Comparison of ENCODE assay signal across 8 cellular contexts in genomic region chr1:201468501-201468843, GRCh38. TPM values are rescaled to one million over a fixed set of nuclear protein-coding genes. Genes with fewer than 3 reads are reported as not detected.
DNase-seq lines count a peak whose midpoint lies in the region; ATAC-seq, FAIRE-seq and TF ChIP-seq lines count a peak whose summit lies in the region.

No MANE protein-coding gene starts in this region.

- no peaks in the 10 kb centered on the region for H3K79me2 ChIP-seq in MM.1S (ENCODE audit: low read length)

- H3K27ac ChIP-seq in MM.1S (ENCODE audit: low read length) (no peak overlapping the region), brain microvascular endothelial cell (peak overlapping the region; percentile 82), kidney (ENCODE audit: low read depth in 2 of 2, low read length in 2 of 2) (peak overlapping the region; percentile 74 to 85), suprapubic skin (peak overlapping the region; percentile 96)

- peak; percentile 38 for ATAC-seq in GM21529 (IDR thresholded peaks at IDR 0.05; ENCODE audit: unreplicated experiment)
- ATAC-seq in sciatic nerve, result no peak

- DNase-seq in GM10266 (ENCODE audit: extremely low spot score) (peak; percentile 65), MM.1S (peak; percentile 59), brain microvascular endothelial cell (no peak), kidney (peak; percentile 79), suprapubic skin (ENCODE audit: low spot score in 2 of 2) (no peak), sciatic nerve (ENCODE audit: low spot score) (no peak), SW 1271 (lab: John Stamatoyannopoulos, UW) (no peak)

- TF ChIP-seq POLR2A in suprapubic skin (IDR thresholded peaks at IDR 0.05), result no peak

- H3K9me2 ChIP-seq in MM.1S (replicated peaks; ENCODE audit: insufficient read depth, low read length), result no peaks in the 10 kb centered on the region

- FAIRE-seq in kidney (lab: Jason Lieb, UNC), result no peak

- in situ Hi-C loops in brain microvascular endothelial cell (cut with HindIII; ENCODE audit: low pct_ligation_motif_present, low sequenced_read_pairs), result no loop called here

- H3K4me3 ChIP-seq in MM.1S (ENCODE audit: low read length), result peak overlapping the region; percentile 64
- peak overlapping the region; percentile 84 for H3K4me3 ChIP-seq in brain microvascular endothelial cell (ENCODE audit: low read depth, low read length)
- peak overlapping the region; percentile 48 to 67 for H3K4me3 ChIP-seq in kidney (ENCODE audit: low read length in 2 of 2)
- H3K4me3 ChIP-seq in suprapubic skin, result peak overlapping the region; percentile 89

- no peak for TF ChIP-seq CTCF in GM10266 (IDR thresholded peaks at IDR 0.05; ENCODE audit: control insufficient read depth, insufficient read depth, low read depth, missing control alignments)
- TF ChIP-seq CTCF in MM.1S (IDR thresholded peaks at IDR 0.05; ENCODE audit: low read length), result no peak
- TF ChIP-seq CTCF in brain microvascular endothelial cell (IDR thresholded peaks at IDR 0.05; ENCODE audit: low read depth, low read length, missing control alignments), result no peak
- TF ChIP-seq CTCF in kidney (IDR thresholded peaks at IDR 0.05; ENCODE audit: borderline replicate concordance, extremely low read depth, insufficient read depth), result no peak
- no peak for TF ChIP-seq CTCF in suprapubic skin (IDR thresholded peaks at IDR 0.05)

- H4K20me1 ChIP-seq in MM.1S (ENCODE audit: insufficient read depth, low read length), result no peaks in the 10 kb centered on the region

- TF ChIP-seq EP300 in suprapubic skin (IDR thresholded peaks at IDR 0.05), result no peak

- H3K9me3 ChIP-seq in MM.1S (replicated peaks; ENCODE audit: insufficient read depth, low read length), result no peaks in the 10 kb centered on the region
- no peaks in the 10 kb centered on the region for H3K9me3 ChIP-seq in kidney (ENCODE audit: control insufficient read depth in 1 of 2, low read length in 2 of 2)
- H3K9me3 ChIP-seq in suprapubic skin, result no peaks in the 10 kb centered on the region

- H3K36me3 ChIP-seq in MM.1S (replicated peaks; ENCODE audit: insufficient read depth, low read length), result no peaks in the 10 kb centered on the region
- peaks cover 26% of the 10 kb centered on the region for H3K36me3 ChIP-seq in brain microvascular endothelial cell (replicated peaks)
- H3K36me3 ChIP-seq in kidney (ENCODE audit: control insufficient read depth in 1 of 2, insufficient read depth in 2 of 2, low read length in 2 of 2), result no peaks in the 10 kb centered on the region
- peaks cover 20% of the 10 kb centered on the region for H3K36me3 ChIP-seq in suprapubic skin

- H3K27me3 ChIP-seq in MM.1S (replicated peaks; ENCODE audit: insufficient read depth, low read length) (peaks cover 38% of the 10 kb centered on the region), brain microvascular endothelial cell (replicated peaks) (no peaks in the 10 kb centered on the region), suprapubic skin (no peaks in the 10 kb centered on the region)

- H3K4me1 ChIP-seq in MM.1S (ENCODE audit: low read length) (no peaks in the 10 kb centered on the region), kidney (ENCODE audit: control insufficient read depth in 1 of 2, insufficient read depth in 1 of 2, low read depth in 1 of 2, low read length in 2 of 2) (peaks cover 0 to 10% of the 10 kb centered on the region in 2 donors), suprapubic skin (peaks cover 62% of the 10 kb centered on the region)

- H3K9ac ChIP-seq in MM.1S (ENCODE audit: low read length) (no peak overlapping the region), kidney (ENCODE audit: low read length in 2 of 2) (peak overlapping the region; percentile 22 to 77)

- H3K4me2 ChIP-seq in MM.1S (ENCODE audit: low read depth, low read length), result peak overlapping the region; percentile 86

- no peaks in the 10 kb centered on the region for H3F3A ChIP-seq in MM.1S (ENCODE audit: insufficient read depth, low read length)

- 0% methylated on average over 28 of the region's 44 CpGs for WGBS in suprapubic skin

- H2AFZ ChIP-seq in MM.1S (ENCODE audit: low read length), result peak overlapping the region; percentile 5; the same call in 1 of the 2 replicates

- intact Hi-C loops in kidney (cut with DNase I) (no loop called here), sciatic nerve (cut with DNase I) (no loop called here)

RNA-seq across cellular contexts. Expression of gene PHLDA3, which starts 0.5 kb away (rescaled TPM):
- total RNA-seq in kidney, result 25.6 TPM
- polyA plus RNA-seq in kidney (ENCODE audit: insufficient read depth, low read depth, low replicate concordance), result 27.3 TPM
- total RNA-seq in suprapubic skin, result 10 to 100 TPM; 31.5 to 61.1 (median 44.5) TPM
- total RNA-seq in sciatic nerve, result 159 TPM

RNA-seq across cellular contexts. Expression of gene CSRP1, which starts 38.5 kb away (rescaled TPM):
- total RNA-seq in kidney (236 TPM), suprapubic skin (100 to 1,000 TPM; 379 to 436 (median 414) TPM), sciatic nerve (768 TPM)
- polyA plus RNA-seq in kidney (ENCODE audit: insufficient read depth, low read depth, low replicate concordance), result 211 TPM

RNA-seq across cellular contexts. Expression of gene TNNI1, which starts 46.9 kb away (rescaled TPM):
- total RNA-seq in kidney (not detected), suprapubic skin (under 1 TPM in 2 of 4 donors, not detected in 2; 0.23 to 0.44 TPM), sciatic nerve (0.22 TPM)
- polyA plus RNA-seq in kidney (ENCODE audit: insufficient read depth, low read depth, low replicate concordance), result 17.7 TPM

Comparison
In these comparisons a context has a peak if more than half of its experiments do, and no peak if none do; other contexts are left out.
1. DNase-seq: peak in GM10266 (single experiment), MM.1S (single experiment) and kidney (single experiment); none in brain microvascular endothelial cell (single experiment), suprapubic skin (0 of 2), sciatic nerve (single experiment) and SW 1271 (0 of 2).
2. Peak in every context shown above with its lines, with median percentiles within 50 percentile points of each other: H3K4me3 ChIP-seq.